1 cellular context compared by ENCODE assay signal in genomic region chr7:148770004-148770403, GRCh38.
TF ChIP-seq lines count a peak whose summit lies in the region.

No MANE protein-coding gene starts in this region.

TF ChIP-seq in GM23338, 12 proteins besides CTCF, POLR2A, EP300 and RAD21 (continued from another document):
- TF ChIP-seq REST (IDR thresholded peaks at IDR 0.05; ENCODE audit: unreplicated experiment) = no peak
- no peak for TF ChIP-seq POLR2AphosphoS5 (IDR thresholded peaks at IDR 0.05; ENCODE audit: low read depth)
- no peak for TF ChIP-seq EZH2phosphoT487 (IDR thresholded peaks at IDR 0.05; ENCODE audit: unreplicated experiment)
- no peak for TF ChIP-seq STAT1 (IDR thresholded peaks at IDR 0.05; ENCODE audit: unreplicated experiment)
- no peak for TF ChIP-seq JUNB (IDR thresholded peaks at IDR 0.05; ENCODE audit: unreplicated experiment)
- no peak for TF ChIP-seq EZH2 (IDR thresholded peaks at IDR 0.05; ENCODE audit: low read depth, unreplicated experiment)
- no peak for TF ChIP-seq ZNF114 (CRISPR knock-in tag; IDR thresholded peaks at IDR 0.05)
- no peak for TF ChIP-seq ZNF462 (CRISPR knock-in tag; IDR thresholded peaks at IDR 0.05)
